ENCODE assay signal across 24 cellular contexts in genomic region chr1:48649880-48650279, GRCh38.
"Had no signal": no experiment of that assay in that cellular context is flagged by ENCODE, and none has a peak within 500 bp of the region (broad histone marks: within the 10 kb centered on the region; RNA-seq: fewer than 3 reads in every experiment).

No MANE protein-coding gene starts in this region.

- H3K36me3 Mint-ChIP-seq: activated naive CD8-positive, alpha-beta T cell treated with anti-CD3 and anti-CD28 coated beads for 36 hours; WTC11 had no signal

- H3K27me3 ChIP-seq: brain microvascular endothelial cell had no signal

- ATAC-seq: activated CD8-positive, alpha-beta T cell treated with anti-CD3 and anti-CD28 coated beads, Interleukin-2, amount 10 ng/mL, durations not matched to agents 7 days and 5 days; T-helper 17 cell; WTC11 had no signal

- H3K36me3 ChIP-seq: brain microvascular endothelial cell, cardiac muscle cell had no signal

- H3K4me3 ChIP-seq: cardiac muscle cell had no signal

- H3K9me3 Mint-ChIP-seq: activated naive CD4-positive, alpha-beta T cell treated with anti-CD3 and anti-CD28 coated beads for 36 hours; activated naive CD8-positive, alpha-beta T cell treated with anti-CD3 and anti-CD28 coated beads for 36 hours; WTC11 had no signal

- H3K4me3 Mint-ChIP-seq: activated CD8-positive, alpha-beta T cell treated with anti-CD3 and anti-CD28 coated beads, Interleukin-2, amount 10 ng/mL, durations not matched to agents 7 days and 5 days; activated naive CD4-positive, alpha-beta T cell treated with anti-CD3 and anti-CD28 coated beads for 36 hours; activated naive CD8-positive, alpha-beta T cell treated with anti-CD3 and anti-CD28 coated beads for 36 hours; T-helper 17 cell; WTC11 had no signal

- H3K4me1 Mint-ChIP-seq: activated naive CD8-positive, alpha-beta T cell treated with anti-CD3 and anti-CD28 coated beads for 36 hours had no signal

- H3K27me3 Mint-ChIP-seq: activated naive CD8-positive, alpha-beta T cell treated with anti-CD3 and anti-CD28 coated beads for 36 hours had no signal

- H3K27ac ChIP-seq: brain microvascular endothelial cell, cardiac muscle cell, KMS-11 had no signal

- DNase-seq: activated CD4-positive, alpha-beta T cell treated with anti-CD3 and anti-CD28 coated beads for 48 hours; activated CD4-positive, alpha-beta T cell treated with anti-CD3 and anti-CD28 coated beads, Interleukin-2, amount 50 U/mL, for 4 hours; activated CD4-positive, CD25-positive, alpha-beta regulatory T cell treated with anti-CD3 and anti-CD28 coated beads, Interleukin-2, amount 50 U/mL, for 72 hours; activated CD8-positive, alpha-beta memory T cell treated with anti-CD3 and anti-CD28 coated beads, Interleukin-2, amount 50 U/mL, for 48 hours; activated CD8-positive, alpha-beta T cell treated with anti-CD3 and anti-CD28 coated beads, Interleukin-2, amount 10 ng/mL, durations not matched to agents 7 days and 5 days; activated effector memory CD4-positive, alpha-beta T cell treated with anti-CD3 and anti-CD28 coated beads, Interleukin-2, amount 50 U/mL, for 16 hours; activated naive CD4-positive, alpha-beta T cell treated with anti-CD3 and anti-CD28 coated beads for 36 hours; activated naive CD8-positive, alpha-beta T cell treated with anti-CD3 and anti-CD28 coated beads for 36 hours; activated T-cell treated with anti-CD3 and anti-CD28 coated beads, Interleukin-2, amount 50 U/mL, for 1 hour; brain microvascular endothelial cell; NCI-H1092; NCI-H1417; NCI-H1930; NCI-H2107; NCI-H2171 treated with DMSO at 0.1 percent for 48 hours; NCI-H226; NCI-H526; NCI-H82; SIG-M5; T-helper 17 cell; T-helper 9 cell had no signal
